19 cellular contexts compared by ENCODE assay signal in the genomic region with DNA sequence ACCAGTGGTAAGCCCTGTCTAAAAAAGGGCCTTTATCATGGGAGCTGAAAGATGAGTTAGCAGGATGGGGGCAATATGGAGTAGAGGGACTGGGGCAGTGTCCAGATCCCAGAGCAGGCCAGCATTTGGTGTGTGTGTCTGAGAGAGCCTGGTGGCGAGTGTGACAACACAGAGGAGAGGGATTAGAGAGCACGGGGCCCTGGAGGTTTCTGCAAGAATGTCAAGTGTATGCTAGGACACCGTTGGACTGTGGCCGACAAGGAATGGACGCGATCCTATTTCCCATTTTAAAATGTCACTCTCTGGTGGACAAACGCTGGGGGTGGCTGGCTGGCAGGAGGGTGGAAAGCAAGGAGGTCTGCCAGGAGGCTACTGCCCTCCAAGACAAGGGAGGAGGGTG. TPM values are rescaled to one million over a fixed set of nuclear protein-coding genes. Genes with fewer than 3 reads are reported as not detected.
DNase-seq lines count a peak whose midpoint lies in the region; ATAC-seq, FAIRE-seq and TF ChIP-seq lines count a peak whose summit lies in the region.
"Had no signal": no experiment of that assay in that cellular context is flagged by ENCODE, and none has a peak within 500 bp of the region (broad histone marks: within the 10 kb centered on the region; RNA-seq: fewer than 3 reads in every experiment).

No MANE protein-coding gene starts in this region.

- no peak for ATAC-seq in CD8-positive, alpha-beta T cell
- 0 out of 2 replicates have a peak, but pooled peaks have one; percentile 18 for ATAC-seq in Panc1
- peak; percentile 42 to 57 (median 47) for ATAC-seq in psoas muscle
- no peak for ATAC-seq in GM21447 (IDR thresholded peaks at IDR 0.05; ENCODE audit: unreplicated experiment)

- peak overlapping the region; percentile 3 for H3K27ac Mint-ChIP-seq in CD8-positive, alpha-beta T cell

- in situ Hi-C loops in Panc1 (cut with HindIII; ENCODE audit: low pct_unique_long_range_greater_than_20kb, low sequenced_read_pairs): no loop called here

- H3K4me1 ChIP-seq in CD8-positive, alpha-beta T cell (ENCODE audit: insufficient read depth, low read length): no peaks in the 10 kb centered on the region
- H3K4me1 ChIP-seq in Panc1 (ENCODE audit: control insufficient read depth, insufficient read depth, low read length): peaks cover 14% of the 10 kb centered on the region
- H3K4me1 ChIP-seq in endothelial cell of umbilical vein (ENCODE audit: control insufficient read depth, extremely low read depth, insufficient read depth, low read length): peaks cover 75% of the 10 kb centered on the region
- H3K4me1 ChIP-seq in psoas muscle: peaks cover 33% of the 10 kb centered on the region

- no peak overlapping the region for H3K27ac ChIP-seq in CD8-positive, alpha-beta T cell (ENCODE audit: low read depth, low read length)
- H3K27ac ChIP-seq in Panc1 (ENCODE audit: low read length): no peak overlapping the region
- H3K27ac ChIP-seq in endothelial cell of umbilical vein (ENCODE audit: insufficient read depth, low read depth, low read length): peak overlapping the region; percentile 77
- peak overlapping the region; percentile 67 for H3K27ac ChIP-seq in psoas muscle
- H3K27ac ChIP-seq: hepatocyte, RWPE1 had no signal

- DNase-seq in CD8-positive, alpha-beta T cell: no peak
- no peak for DNase-seq in Panc1 (ENCODE audit: low read depth, low spot score)
- DNase-seq in endothelial cell of umbilical vein (ENCODE audit: low read depth, low spot score): no peak
- no peak for DNase-seq in psoas muscle
- DNase-seq in pons (ENCODE audit: low spot score): no peak
- DNase-seq in cerebellar cortex (ENCODE audit: low spot score): no peak
- DNase-seq: activated T-cell treated with anti-CD3 and anti-CD28 coated beads for 4 hours; KG1; NCI-H1092 treated with DMSO at 0.1 percent for 48 hours; stimulated activated CD4-positive, alpha-beta T cell treated with anti-CD3 and anti-CD28 coated beads, Interleukin-15, amount 100 ng/mL, for 24 hours; T-helper 2 cell had no signal

- no peaks in the 10 kb centered on the region for H3K79me2 ChIP-seq in endothelial cell of umbilical vein (ENCODE audit: control insufficient read depth, insufficient read depth, low read length)
- H3K79me2 ChIP-seq: hepatocyte had no signal

- peaks cover 60% of the 10 kb centered on the region for H3K36me3 Mint-ChIP-seq in CD8-positive, alpha-beta T cell

- no peaks in the 10 kb centered on the region for H3K9me3 ChIP-seq in CD8-positive, alpha-beta T cell (ENCODE audit: low read length)
- H3K9me3 ChIP-seq in Panc1 (ENCODE audit: control insufficient read depth, insufficient read depth, low read depth, low read length) (no peaks in the 10 kb centered on the region), endothelial cell of umbilical vein (replicated peaks; ENCODE audit: control insufficient read depth, insufficient read depth, low read length) (no peaks in the 10 kb centered on the region), psoas muscle (no peaks in the 10 kb centered on the region)

- no peaks in the 10 kb centered on the region for H3K9me3 Mint-ChIP-seq in CD8-positive, alpha-beta T cell
- H3K9me3 Mint-ChIP-seq: CD14-positive monocyte had no signal

- intact Hi-C loops in CD8-positive, alpha-beta T cell (cut with DNase I, micrococcal nuclease): no loop called here
- intact Hi-C loops in Panc1 (cut with micrococcal nuclease; ENCODE audit: unreplicated experiment): no loop called here
- intact Hi-C loops in endothelial cell of umbilical vein (cut with micrococcal nuclease): no loop called here
- intact Hi-C loops in psoas muscle (cut with DNase I): no loop called here

- H2AFZ ChIP-seq in endothelial cell of umbilical vein (ENCODE audit: low read depth, low read length): no peak overlapping the region
- H2AFZ ChIP-seq: hepatocyte had no signal

- dilution Hi-C loops in endothelial cell of umbilical vein (cut with MboI; ENCODE audit: extremely low pct_ligation_motif_present, low sequenced_read_pairs): no loop called here

- no peaks in the 10 kb centered on the region for H4K20me1 ChIP-seq in endothelial cell of umbilical vein (replicated peaks; ENCODE audit: control insufficient read depth, extremely low read depth, insufficient read depth, low read length)

- H3K4me3 ChIP-seq in CD8-positive, alpha-beta T cell (ENCODE audit: low read depth, low read length): no peak overlapping the region
- H3K4me3 ChIP-seq in Panc1 (ENCODE audit: low read depth in 2 of 2, low read length in 2 of 2) (no peak overlapping the region), endothelial cell of umbilical vein (replicated peaks in 1 of 3; ENCODE audit: insufficient read depth in 1 of 3, low read depth in 1 of 3, low read length in 3 of 3) (no peak overlapping the region), psoas muscle (peak overlapping the region; percentile 11)
- H3K4me3 ChIP-seq: hepatocyte had no signal

- H3K27me3 ChIP-seq in CD8-positive, alpha-beta T cell (ENCODE audit: insufficient read depth, low read length): no peaks in the 10 kb centered on the region
- no peaks in the 10 kb centered on the region for H3K27me3 ChIP-seq in Panc1 (ENCODE audit: control insufficient read depth, insufficient read depth, low read length)
- H3K27me3 ChIP-seq in endothelial cell of umbilical vein (ENCODE audit: control insufficient read depth in 2 of 2, insufficient read depth in 2 of 2, low read length in 2 of 2): no peaks in the 10 kb centered on the region
- no peaks in the 10 kb centered on the region for H3K27me3 ChIP-seq in psoas muscle (ENCODE audit: insufficient read depth in 3 of 3, low read length in 2 of 3)
- H3K27me3 ChIP-seq: hepatocyte had no signal

- no peaks in the 10 kb centered on the region for H3K4me1 Mint-ChIP-seq in CD8-positive, alpha-beta T cell (ENCODE audit: low read depth)

- CTCF ChIA-PET in CD8-positive, alpha-beta T cell (lab: Charles Lee): interaction anchor here (1.2 kb wide), 1 partner anchor 140 kb away, joined by 3 read pairs; no protein-coding TSS in a partner anchor
- CTCF ChIA-PET in Panc1 (lab: Charles Lee) (no interaction called here), endothelial cell of umbilical vein (lab: Charles Lee) (interaction anchor here (1.4 kb wide), 1 partner anchor 144 kb away, joined by 3 read pairs; no protein-coding TSS in a partner anchor)

- BruUV-seq in Panc1 (replicated peaks; lab: Mats Ljungman, UMichigan) (no TSS peak), endothelial cell of umbilical vein (replicated peaks; lab: Mats Ljungman, UMichigan) (no TSS peak)

- 30 to 54% (median 35%) methylated on average over 7 of the region's 7 CpGs for WGBS in psoas muscle, 3 donors

- POLR2A ChIA-PET in CD8-positive, alpha-beta T cell (lab: Charles Lee): no interaction called here
- POLR2A ChIA-PET in Panc1 (lab: Charles Lee): no interaction called here
- POLR2A ChIA-PET in endothelial cell of umbilical vein (lab: Charles Lee): no interaction called here

- no peak for FAIRE-seq in endothelial cell of umbilical vein (lab: Jason Lieb, UNC)
- FAIRE-seq: colon had no signal

- H3K27me3 Mint-ChIP-seq in CD8-positive, alpha-beta T cell (ENCODE audit: low read depth): no peaks in the 10 kb centered on the region

- TF ChIP-seq CTCF in CD8-positive, alpha-beta T cell (IDR thresholded peaks at IDR 0.05): no peak
- TF ChIP-seq CTCF in Panc1 (IDR thresholded peaks at IDR 0.05): no peak
- no peak for TF ChIP-seq CTCF in endothelial cell of umbilical vein (IDR thresholded peaks at IDR 0.05; ENCODE audit: extremely low read depth in 1 of 2, insufficient read depth in 1 of 2, low read depth in 1 of 2, low read length in 2 of 2)
- no peak for TF ChIP-seq CTCF in psoas muscle (IDR thresholded peaks at IDR 0.05)

- peaks cover 15% of the 10 kb centered on the region for H3K36me3 ChIP-seq in CD8-positive, alpha-beta T cell (ENCODE audit: insufficient read depth, low read length)
- H3K36me3 ChIP-seq in Panc1 (ENCODE audit: control insufficient read depth, insufficient read depth, low read length) (no peaks in the 10 kb centered on the region), endothelial cell of umbilical vein (ENCODE audit: control insufficient read depth in 2 of 2, extremely low read depth in 1 of 2, insufficient read depth in 2 of 2, low read length in 2 of 2) (peaks cover 0 to 7% of the 10 kb centered on the region in 2 experiments), psoas muscle (ENCODE audit: insufficient read depth in 1 of 2, low read depth in 1 of 2) (peaks cover 5 to 22% of the 10 kb centered on the region in 2 donors)

- no peak overlapping the region for H3K4me3 Mint-ChIP-seq in CD8-positive, alpha-beta T cell
- H3K4me3 Mint-ChIP-seq: CD14-positive monocyte had no signal

- H3K9me1 ChIP-seq in endothelial cell of umbilical vein (replicated peaks; ENCODE audit: control insufficient read depth, extremely low read depth, insufficient read depth, low read length): no peaks in the 10 kb centered on the region

- H3K4me2 ChIP-seq in endothelial cell of umbilical vein (ENCODE audit: insufficient read depth, low read length): peak overlapping the region; percentile 32

- no peak for TF ChIP-seq POLR2A in endothelial cell of umbilical vein (IDR thresholded peaks at IDR 0.05; ENCODE audit: low read depth, low read length)

- H3K9ac ChIP-seq in endothelial cell of umbilical vein (replicated peaks; ENCODE audit: extremely low read depth, insufficient read depth, low read length): peak overlapping the region; percentile 69

RNA-seq across cellular contexts. Expression of a gene that starts 12.4 kb away (rescaled TPM):
- total RNA-seq in CD8-positive, alpha-beta T cell: not detected
- total RNA-seq in Panc1 (2021; ENCODE audit: unreplicated experiment) (not detected), endothelial cell of umbilical vein (not detected in 2 replicates), psoas muscle (not detected)
- polyA plus RNA-seq in Panc1 (2012; ENCODE audit: insufficient read length): not detected
- polyA plus RNA-seq in endothelial cell of umbilical vein (0.19 and 0.27 TPM in 2 replicates), psoas muscle (not detected)
- 0.14 and 0.27 TPM in 2 replicates for polyA plus RNA-seq in endothelial cell of umbilical vein (2011; cell fraction: cytosol; rRNA removed)
- polyA plus RNA-seq in endothelial cell of umbilical vein (2011; cell fraction: nucleus; rRNA removed): 0.32 TPM in 1 of 2 replicates, not detected in the other
- polyA plus RNA-seq in endothelial cell of umbilical vein (2012): not detected in 2 replicates
- not detected in 2 replicates for polyA minus RNA-seq in endothelial cell of umbilical vein
- polyA minus RNA-seq in endothelial cell of umbilical vein (2011; cell fraction: cytosol; rRNA and poly(A)+ RNA removed): not detected
- not detected in 2 replicates for polyA minus RNA-seq in endothelial cell of umbilical vein (2011; cell fraction: nucleus; rRNA and poly(A)+ RNA removed)
- total RNA-seq: Daoy, hepatocyte, pulmonary artery endothelial cell had no signal
- polyA plus RNA-seq: CD14-positive monocyte, esophagus, hepatocyte had no signal

RNA-seq across cellular contexts. Expression of a gene that starts 47.0 kb away (rescaled TPM):
- total RNA-seq in CD8-positive, alpha-beta T cell: 100 to 1,000 TPM; 170 to 189 TPM
- total RNA-seq in Panc1 (2021; ENCODE audit: unreplicated experiment) (69.0 TPM), endothelial cell of umbilical vein (64.9 and 66.2 TPM in 2 replicates), psoas muscle (10 to 100 TPM; 27.6 to 60.7 (median 54.7) TPM)
- polyA plus RNA-seq in Panc1 (2012; ENCODE audit: insufficient read length): 25.1 TPM
- polyA plus RNA-seq in endothelial cell of umbilical vein (35.0 and 44.5 TPM in 2 replicates), psoas muscle (10 to 100 TPM; 15.4 to 34.1 (median 16.5) TPM)
- polyA plus RNA-seq in endothelial cell of umbilical vein (2011; cell fraction: cytosol; rRNA removed): 31.0 and 39.9 TPM in 2 replicates
- polyA plus RNA-seq in endothelial cell of umbilical vein (2011; cell fraction: nucleus; rRNA removed): 63.1 and 64.3 TPM in 2 replicates
- 30.7 TPM in 2 replicates for polyA plus RNA-seq in endothelial cell of umbilical vein (2012)
- 106 and 112 TPM in 2 replicates for polyA minus RNA-seq in endothelial cell of umbilical vein
- polyA minus RNA-seq in endothelial cell of umbilical vein (2011; cell fraction: cytosol; rRNA and poly(A)+ RNA removed): 21.7 TPM
- 104 and 144 TPM in 2 replicates for polyA minus RNA-seq in endothelial cell of umbilical vein (2011; cell fraction: nucleus; rRNA and poly(A)+ RNA removed)

Comparison
In these comparisons a context has a peak if more than half of its experiments do, and no peak if none do; other contexts are left out.
1. ATAC-seq: peak in Panc1 (single experiment) and psoas muscle (4 of 4); none in CD8-positive, alpha-beta T cell (single experiment) and GM21447 (single experiment).
2. H3K27ac ChIP-seq: peak in endothelial cell of umbilical vein (single experiment) and psoas muscle (single experiment); none in CD8-positive, alpha-beta T cell (single experiment) and Panc1 (single experiment).